Comparison of ENCODE assay signal across 8 cellular contexts in genomic region chr4:5998333-5998936, GRCh38. TPM values are rescaled to one million over a fixed set of nuclear protein-coding genes. Genes with fewer than 3 reads are reported as not detected.
DNase-seq lines count a peak whose midpoint lies in the region; ATAC-seq and TF ChIP-seq lines count a peak whose summit lies in the region.

No MANE protein-coding gene starts in this region.

- intact Hi-C loops in left ventricle myocardium superior (cut with micrococcal nuclease): no loop called here

- no peak overlapping the region for H3K27ac ChIP-seq in KMS-11

- DNase-seq in DMS153 treated with DMSO at 0.1 percent for 48 hours (lab: John Stamatoyannopoulos, UW; ENCODE audit: unreplicated experiment): peak; percentile 33
- peak; percentile 73 for DNase-seq in SK-MEL-5 (ENCODE audit: low read depth, low spot score)
- peak; percentile 14 for DNase-seq in amniotic epithelial cell (ENCODE audit: low read depth)
- DNase-seq in left ventricle myocardium superior: peak; percentile 59
- peak; percentile 86 for DNase-seq in retina

- H3K4me3 ChIP-seq in KMS-11 (IDR thresholded peaks at IDR 0.05; ENCODE audit: insufficient read depth, low read depth, low read length): no peak overlapping the region

- no peaks in the 10 kb centered on the region for H3K4me1 ChIP-seq in KMS-11 (ENCODE audit: low read depth, poor library complexity, severe bottlenecking)

- no peak overlapping the region for H3K4me2 ChIP-seq in KMS-11

- no peaks in the 10 kb centered on the region for H3K79me2 ChIP-seq in KMS-11 (ENCODE audit: insufficient read depth, low read depth)

- TF ChIP-seq CTCF in KMS-11 (conservative IDR thresholded peaks at IDR 0.05; ENCODE audit: low read depth, low read length): peak; percentile 93

- ATAC-seq in GM21360 (IDR thresholded peaks at IDR 0.05; ENCODE audit: unreplicated experiment): peak; percentile 65
- peak; percentile 83 for ATAC-seq in left ventricle myocardium superior
- no peak for ATAC-seq in HG02610 (IDR thresholded peaks at IDR 0.05; ENCODE audit: unreplicated experiment)

- H3K27me3 ChIP-seq in KMS-11 (ENCODE audit: insufficient read depth, low read depth): no peaks in the 10 kb centered on the region

- no peak overlapping the region for H3K9ac ChIP-seq in KMS-11

- no peaks in the 10 kb centered on the region for H4K20me1 ChIP-seq in KMS-11 (ENCODE audit: insufficient read depth)

- H2AFZ ChIP-seq in KMS-11 (ENCODE audit: low read depth): no peak overlapping the region

- in situ Hi-C loops in SK-MEL-5 (cut with HindIII; ENCODE audit: low pct_unique_long_range_greater_than_20kb, low sequenced_read_pairs): no loop called here

- no peaks in the 10 kb centered on the region for H3K36me3 ChIP-seq in KMS-11 (ENCODE audit: insufficient read depth)

RNA-seq across cellular contexts. Expression of gene C4orf50, which starts 19.8 kb away (rescaled TPM):
- 0.03 TPM in 2 replicates for total RNA-seq in SK-MEL-5 (2014; rRNA removed; shearing (Covaris generic))
- 0.02 TPM in 1 of 2 replicates, not detected in the other for polyA plus RNA-seq in SK-MEL-5 (2015; cell fraction: cytosol; rRNA removed)
- polyA plus RNA-seq in SK-MEL-5 (2015; cell fraction: nucleus; rRNA removed): not detected in 2 replicates
- 0.02 TPM for total RNA-seq in left ventricle myocardium superior

Comparison
In these comparisons a context has a peak if more than half of its experiments do, and no peak if none do; other contexts are left out.
1. DNase-seq: peak in every context shown above with its lines; median percentile 86 in retina; 73 in SK-MEL-5; 59 in left ventricle myocardium superior; 33 in DMS153 treated with DMSO at 0.1 percent for 48 hours; 14 in amniotic epithelial cell.